In the genomic region with DNA sequence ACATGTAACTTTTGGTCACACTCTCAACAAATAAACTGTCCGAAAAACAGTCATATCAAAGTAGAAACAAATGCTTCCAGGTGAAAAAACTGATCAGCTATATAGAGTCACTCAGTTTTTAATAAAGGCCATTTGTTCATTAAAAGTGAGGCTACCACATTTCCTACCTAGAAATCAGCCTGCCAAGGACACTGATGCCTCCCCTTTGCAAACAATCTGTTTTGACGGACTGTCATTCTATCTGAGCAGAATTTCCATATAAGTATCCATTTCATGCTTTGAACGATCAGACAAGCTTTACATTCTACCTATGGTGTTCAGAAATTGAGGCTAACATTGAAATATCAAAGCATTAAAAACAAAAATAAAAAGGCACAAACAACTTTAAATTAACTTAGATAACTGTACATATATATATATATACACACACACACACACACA, we compare ENCODE assay signal across 1 cellular context.
TF ChIP-seq lines count a peak whose summit lies in the region.

No MANE protein-coding gene starts in this region.

TF ChIP-seq in GM23338, 12 proteins besides CTCF, POLR2A, EP300 and RAD21 (continued from another document):
- TF ChIP-seq, protein P1, sequence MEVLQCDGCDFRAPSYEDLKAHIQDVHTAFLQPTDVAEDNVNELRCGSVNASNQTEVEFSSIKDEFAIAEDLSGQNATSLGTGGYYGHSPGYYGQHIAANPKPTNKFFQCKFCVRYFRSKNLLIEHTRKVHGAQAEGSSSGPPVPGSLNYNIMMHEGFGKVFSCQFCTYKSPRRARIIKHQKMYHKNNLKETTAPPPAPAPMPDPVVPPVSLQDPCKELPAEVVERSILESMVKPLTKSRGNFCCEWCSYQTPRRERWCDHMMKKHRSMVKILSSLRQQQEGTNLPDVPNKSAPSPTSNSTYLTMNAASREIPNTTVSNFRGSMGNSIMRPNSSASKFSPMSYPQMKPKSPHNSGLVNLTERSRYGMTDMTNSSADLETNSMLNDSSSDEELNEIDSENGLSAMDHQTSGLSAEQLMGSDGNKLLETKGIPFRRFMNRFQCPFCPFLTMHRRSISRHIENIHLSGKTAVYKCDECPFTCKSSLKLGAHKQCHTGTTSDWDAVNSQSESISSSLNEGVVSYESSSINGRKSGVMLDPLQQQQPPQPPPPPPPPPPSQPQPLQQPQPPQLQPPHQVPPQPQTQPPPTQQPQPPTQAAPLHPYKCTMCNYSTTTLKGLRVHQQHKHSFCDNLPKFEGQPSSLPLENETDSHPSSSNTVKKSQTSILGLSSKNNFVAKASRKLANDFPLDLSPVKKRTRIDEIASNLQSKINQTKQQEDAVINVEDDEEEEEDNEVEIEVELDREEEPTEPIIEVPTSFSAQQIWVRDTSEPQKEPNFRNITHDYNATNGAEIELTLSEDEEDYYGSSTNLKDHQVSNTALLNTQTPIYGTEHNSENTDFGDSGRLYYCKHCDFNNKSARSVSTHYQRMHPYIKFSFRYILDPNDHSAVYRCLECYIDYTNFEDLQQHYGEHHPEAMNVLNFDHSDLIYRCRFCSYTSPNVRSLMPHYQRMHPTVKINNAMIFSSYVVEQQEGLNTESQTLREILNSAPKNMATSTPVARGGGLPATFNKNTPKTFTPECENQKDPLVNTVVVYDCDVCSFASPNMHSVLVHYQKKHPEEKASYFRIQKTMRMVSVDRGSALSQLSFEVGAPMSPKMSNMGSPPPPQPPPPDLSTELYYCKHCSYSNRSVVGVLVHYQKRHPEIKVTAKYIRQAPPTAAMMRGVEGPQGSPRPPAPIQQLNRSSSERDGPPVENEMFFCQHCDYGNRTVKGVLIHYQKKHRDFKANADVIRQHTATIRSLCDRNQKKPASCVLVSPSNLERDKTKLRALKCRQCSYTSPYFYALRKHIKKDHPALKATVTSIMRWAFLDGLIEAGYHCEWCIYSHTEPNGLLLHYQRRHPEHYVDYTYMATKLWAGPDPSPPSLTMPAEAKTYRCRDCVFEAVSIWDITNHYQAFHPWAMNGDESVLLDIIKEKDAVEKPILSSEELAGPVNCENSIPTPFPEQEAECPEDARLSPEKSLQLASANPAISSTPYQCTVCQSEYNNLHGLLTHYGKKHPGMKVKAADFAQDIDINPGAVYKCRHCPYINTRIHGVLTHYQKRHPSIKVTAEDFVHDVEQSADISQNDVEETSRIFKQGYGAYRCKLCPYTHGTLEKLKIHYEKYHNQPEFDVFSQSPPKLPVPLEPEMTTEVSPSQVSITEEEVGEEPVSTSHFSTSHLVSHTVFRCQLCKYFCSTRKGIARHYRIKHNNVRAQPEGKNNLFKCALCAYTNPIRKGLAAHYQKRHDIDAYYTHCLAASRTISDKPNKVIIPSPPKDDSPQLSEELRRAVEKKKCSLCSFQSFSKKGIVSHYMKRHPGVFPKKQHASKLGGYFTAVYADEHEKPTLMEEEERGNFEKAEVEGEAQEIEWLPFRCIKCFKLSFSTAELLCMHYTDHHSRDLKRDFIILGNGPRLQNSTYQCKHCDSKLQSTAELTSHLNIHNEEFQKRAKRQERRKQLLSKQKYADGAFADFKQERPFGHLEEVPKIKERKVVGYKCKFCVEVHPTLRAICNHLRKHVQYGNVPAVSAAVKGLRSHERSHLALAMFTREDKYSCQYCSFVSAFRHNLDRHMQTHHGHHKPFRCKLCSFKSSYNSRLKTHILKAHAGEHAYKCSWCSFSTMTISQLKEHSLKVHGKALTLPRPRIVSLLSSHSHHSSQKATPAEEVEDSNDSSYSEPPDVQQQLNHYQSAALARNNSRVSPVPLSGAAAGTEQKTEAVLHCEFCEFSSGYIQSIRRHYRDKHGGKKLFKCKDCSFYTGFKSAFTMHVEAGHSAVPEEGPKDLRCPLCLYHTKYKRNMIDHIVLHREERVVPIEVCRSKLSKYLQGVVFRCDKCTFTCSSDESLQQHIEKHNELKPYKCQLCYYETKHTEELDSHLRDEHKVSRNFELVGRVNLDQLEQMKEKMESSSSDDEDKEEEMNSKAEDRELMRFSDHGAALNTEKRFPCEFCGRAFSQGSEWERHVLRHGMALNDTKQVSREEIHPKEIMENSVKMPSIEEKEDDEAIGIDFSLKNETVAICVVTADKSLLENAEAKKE (CRISPR knock-in tag; IDR thresholded peaks at IDR 0.05): no peak
- TF ChIP-seq ZNF114 (CRISPR knock-in tag; IDR thresholded peaks at IDR 0.05) (no peak), ZNF331 (CRISPR knock-in tag; IDR thresholded peaks at IDR 0.05; ENCODE audit: low read depth) (no peak), STAT1 (IDR thresholded peaks at IDR 0.05; ENCODE audit: unreplicated experiment) (no peak), JUNB (IDR thresholded peaks at IDR 0.05; ENCODE audit: unreplicated experiment) (no peak), NANOG (IDR thresholded peaks at IDR 0.05; ENCODE audit: borderline replicate concordance) (no peak), CREB1 (CRISPR knock-in tag; IDR thresholded peaks at IDR 0.05; ENCODE audit: low read depth) (no peak), EZH2phosphoT487 (IDR thresholded peaks at IDR 0.05; ENCODE audit: unreplicated experiment) (no peak)
- TF ChIP-seq, protein P2, sequence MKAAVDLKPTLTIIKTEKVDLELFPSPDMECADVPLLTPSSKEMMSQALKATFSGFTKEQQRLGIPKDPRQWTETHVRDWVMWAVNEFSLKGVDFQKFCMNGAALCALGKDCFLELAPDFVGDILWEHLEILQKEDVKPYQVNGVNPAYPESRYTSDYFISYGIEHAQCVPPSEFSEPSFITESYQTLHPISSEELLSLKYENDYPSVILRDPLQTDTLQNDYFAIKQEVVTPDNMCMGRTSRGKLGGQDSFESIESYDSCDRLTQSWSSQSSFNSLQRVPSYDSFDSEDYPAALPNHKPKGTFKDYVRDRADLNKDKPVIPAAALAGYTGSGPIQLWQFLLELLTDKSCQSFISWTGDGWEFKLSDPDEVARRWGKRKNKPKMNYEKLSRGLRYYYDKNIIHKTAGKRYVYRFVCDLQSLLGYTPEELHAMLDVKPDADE (IDR thresholded peaks at IDR 0.05): no peak
- TF ChIP-seq, protein P3, sequence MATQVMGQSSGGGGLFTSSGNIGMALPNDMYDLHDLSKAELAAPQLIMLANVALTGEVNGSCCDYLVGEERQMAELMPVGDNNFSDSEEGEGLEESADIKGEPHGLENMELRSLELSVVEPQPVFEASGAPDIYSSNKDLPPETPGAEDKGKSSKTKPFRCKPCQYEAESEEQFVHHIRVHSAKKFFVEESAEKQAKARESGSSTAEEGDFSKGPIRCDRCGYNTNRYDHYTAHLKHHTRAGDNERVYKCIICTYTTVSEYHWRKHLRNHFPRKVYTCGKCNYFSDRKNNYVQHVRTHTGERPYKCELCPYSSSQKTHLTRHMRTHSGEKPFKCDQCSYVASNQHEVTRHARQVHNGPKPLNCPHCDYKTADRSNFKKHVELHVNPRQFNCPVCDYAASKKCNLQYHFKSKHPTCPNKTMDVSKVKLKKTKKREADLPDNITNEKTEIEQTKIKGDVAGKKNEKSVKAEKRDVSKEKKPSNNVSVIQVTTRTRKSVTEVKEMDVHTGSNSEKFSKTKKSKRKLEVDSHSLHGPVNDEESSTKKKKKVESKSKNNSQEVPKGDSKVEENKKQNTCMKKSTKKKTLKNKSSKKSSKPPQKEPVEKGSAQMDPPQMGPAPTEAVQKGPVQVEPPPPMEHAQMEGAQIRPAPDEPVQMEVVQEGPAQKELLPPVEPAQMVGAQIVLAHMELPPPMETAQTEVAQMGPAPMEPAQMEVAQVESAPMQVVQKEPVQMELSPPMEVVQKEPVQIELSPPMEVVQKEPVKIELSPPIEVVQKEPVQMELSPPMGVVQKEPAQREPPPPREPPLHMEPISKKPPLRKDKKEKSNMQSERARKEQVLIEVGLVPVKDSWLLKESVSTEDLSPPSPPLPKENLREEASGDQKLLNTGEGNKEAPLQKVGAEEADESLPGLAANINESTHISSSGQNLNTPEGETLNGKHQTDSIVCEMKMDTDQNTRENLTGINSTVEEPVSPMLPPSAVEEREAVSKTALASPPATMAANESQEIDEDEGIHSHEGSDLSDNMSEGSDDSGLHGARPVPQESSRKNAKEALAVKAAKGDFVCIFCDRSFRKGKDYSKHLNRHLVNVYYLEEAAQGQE (IDR thresholded peaks at IDR 0.05; ENCODE audit: unreplicated experiment): no peak
